9 cellular contexts compared by ENCODE assay signal in genomic region chr5:134851307-134851923, GRCh38. TPM values are rescaled to one million over a fixed set of nuclear protein-coding genes. Genes with fewer than 3 reads are reported as not detected.
DNase-seq lines count a peak whose midpoint lies in the region; ATAC-seq and TF ChIP-seq lines count a peak whose summit lies in the region.
"Had no signal": no experiment of that assay in that cellular context is flagged by ENCODE, and none has a peak within 500 bp of the region (broad histone marks: within the 10 kb centered on the region; RNA-seq: fewer than 3 reads in every experiment).

No MANE protein-coding gene starts in this region.

- DNase-seq in AG04450 (ENCODE audit: low read depth, low spot score) (no peak), RWPE2 (ENCODE audit: low spot score) (no peak), foreskin fibroblast (peak; percentile 48 to 83), NCI-H2171 (lab: John Stamatoyannopoulos, UW) (no peak), GM19238 (ENCODE audit: insufficient read length, low spot score) (no peak)
- DNase-seq in stimulated activated CD4-positive, alpha-beta T cell treated with anti-CD3 and anti-CD28 coated beads, Interleukin-4, amount 100 ng/mL, for 4 hours = no peak
- DNase-seq: stimulated activated CD4-positive, alpha-beta T cell treated with anti-CD3 and anti-CD28 coated beads, Interleukin-1b, Interleukin-23, amount 100 ng/mL, for 48 hours had no signal

- peaks cover 82% of the 10 kb centered on the region for H3K36me3 ChIP-seq in RWPE2 (ENCODE audit: low read depth)

- H3K4me3 ChIP-seq in AG04450 (ENCODE audit: low read depth, low read length) (no peak overlapping the region), RWPE2 (ENCODE audit: severe bottlenecking) (no peak overlapping the region), foreskin fibroblast (ENCODE audit: low read depth in 1 of 2, low read length in 2 of 2) (no peak overlapping the region)

- CTCF ChIA-PET in AG04450 (lab: Charles Lee) = interaction anchor here (0.6 to 1.9 kb wide), 7 partner anchors 9 to 608 kb away, joined by 3 to 13 read pairs (median 4); no protein-coding TSS in a partner anchor

- peak; percentile 63 for TF ChIP-seq CTCF in AG04450 (IDR thresholded peaks at IDR 0.05; ENCODE audit: low read depth, low read length)
- peak; percentile 57 for TF ChIP-seq CTCF in GM12873 (IDR thresholded peaks at IDR 0.05; ENCODE audit: insufficient read depth, low read depth, low read length, missing control alignments)
- peak; percentile 92 for TF ChIP-seq CTCF in RWPE2 (IDR thresholded peaks at IDR 0.05; ENCODE audit: poor library complexity, severe bottlenecking)
- peak; percentile 62 for TF ChIP-seq CTCF in foreskin fibroblast (IDR thresholded peaks at IDR 0.05; ENCODE audit: low read depth, low read length)

- ATAC-seq in RWPE2 (ENCODE audit: low read depth) = peak; percentile 41; the same call in 1 of the 3 replicates
- ATAC-seq in HG02798 (IDR thresholded peaks at IDR 0.05; ENCODE audit: poor library complexity, unreplicated experiment) = no peak

- H3K27me3 ChIP-seq in AG04450 (ENCODE audit: control insufficient read depth, insufficient read depth, low read length) (no peaks in the 10 kb centered on the region), RWPE2 (ENCODE audit: insufficient read depth, poor library complexity, severe bottlenecking) (no peaks in the 10 kb centered on the region)

- H3K27ac ChIP-seq in AG04450 (ENCODE audit: low read depth, low read length) = peak overlapping the region; percentile 57
- peak overlapping the region; percentile 30 for H3K27ac ChIP-seq in RWPE2 (ENCODE audit: poor library complexity, severe bottlenecking)

- H3K9me3 ChIP-seq in AG04450 (ENCODE audit: control insufficient read depth, insufficient read depth, low read length) (peaks cover 3% of the 10 kb centered on the region; the same call in 1 of the 2 replicates), RWPE2 (ENCODE audit: severe bottlenecking) (no peaks in the 10 kb centered on the region)

- peaks cover 18% of the 10 kb centered on the region for H3K4me1 ChIP-seq in RWPE2 (ENCODE audit: insufficient read depth, poor library complexity, severe bottlenecking)

- POLR2A ChIA-PET in AG04450 (lab: Yijun Ruan, JAX) = interaction anchor here (0.6 kb wide), 1 partner anchor 16 kb away, joined by 5 read pairs; no protein-coding TSS in a partner anchor

RNA-seq across cellular contexts. Expression of gene C5orf24, which starts 5.6 kb away (rescaled TPM):
- polyA plus RNA-seq in AG04450 (2011; rRNA removed) = 73.0 and 92.3 TPM in 2 replicates
- 70.9 and 73.5 TPM in 2 replicates for polyA minus RNA-seq in AG04450 (2011; rRNA and poly(A)+ RNA removed)

RNA-seq across cellular contexts. Expression of gene TXNDC15, which starts 22.8 kb away (rescaled TPM):
- 102 and 109 TPM in 2 replicates for polyA plus RNA-seq in AG04450 (2011; rRNA removed)
- 74.1 and 79.6 TPM in 2 replicates for polyA minus RNA-seq in AG04450 (2011; rRNA and poly(A)+ RNA removed)

RNA-seq across cellular contexts. Expression of gene PCBD2, which starts 53.5 kb away (rescaled TPM):
- polyA plus RNA-seq in AG04450 (2011; rRNA removed) = 4.5 and 4.8 TPM in 2 replicates
- polyA minus RNA-seq in AG04450 (2011; rRNA and poly(A)+ RNA removed) = 1.9 and 2.2 TPM in 2 replicates

Comparison
In these comparisons a context has a peak if more than half of its experiments do, and no peak if none do; other contexts are left out.
1. DNase-seq: peak in foreskin fibroblast (2 of 2); none in AG04450 (single experiment), RWPE2 (single experiment), NCI-H2171 (single experiment), GM19238 (single experiment) and stimulated activated CD4-positive, alpha-beta T cell treated with anti-CD3 and anti-CD28 coated beads, Interleukin-4, amount 100 ng/mL, for 4 hours (0 of 2).
2. Peak in every context shown above with its lines, with median percentiles within 50 percentile points of each other: CTCF ChIP-seq.